In the genomic region with DNA sequence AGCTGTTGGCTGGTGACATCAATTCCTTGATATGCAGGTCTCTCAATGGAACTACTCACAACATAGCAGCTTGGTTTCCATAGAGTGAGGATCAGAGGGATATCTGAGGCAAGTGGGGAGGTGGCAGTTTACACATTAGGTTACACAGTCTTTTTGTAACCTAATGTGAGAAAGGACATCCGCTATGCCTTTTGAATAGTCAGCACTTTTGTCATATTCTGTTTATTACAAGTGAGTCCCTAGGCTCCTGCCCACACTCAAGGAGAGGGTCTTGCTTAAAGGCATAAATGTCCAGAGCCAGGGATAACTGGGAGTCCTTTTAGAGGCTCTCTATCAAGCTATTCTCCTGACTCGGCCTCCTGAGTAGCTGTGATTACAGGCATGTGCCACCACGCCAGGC, we compare ENCODE assay signal across 8 cellular contexts.
"Had no signal": no experiment of that assay in that cellular context is flagged by ENCODE, and none has a peak within 500 bp of the region (broad histone marks: within the 10 kb centered on the region; RNA-seq: fewer than 3 reads in every experiment).

No MANE protein-coding gene starts in this region.

- H3K27ac ChIP-seq: GM23248, HL-60 had no signal

- H3K4me1 ChIP-seq: HAP-1 had no signal

- H3K9ac ChIP-seq: GM23248 had no signal

- H2AFZ ChIP-seq: GM23248 had no signal

- ATAC-seq: HCT116 had no signal

- H3K4me3 ChIP-seq: GM23248, HAP-1 had no signal

- DNase-seq: GM23248, GOT3, H7, HFFc6, KG1 had no signal

- H3K36me3 ChIP-seq: HAP-1 had no signal

- H3K9me3 ChIP-seq: HAP-1 had no signal
